11 cellular contexts compared by ENCODE assay signal in the genomic region with DNA sequence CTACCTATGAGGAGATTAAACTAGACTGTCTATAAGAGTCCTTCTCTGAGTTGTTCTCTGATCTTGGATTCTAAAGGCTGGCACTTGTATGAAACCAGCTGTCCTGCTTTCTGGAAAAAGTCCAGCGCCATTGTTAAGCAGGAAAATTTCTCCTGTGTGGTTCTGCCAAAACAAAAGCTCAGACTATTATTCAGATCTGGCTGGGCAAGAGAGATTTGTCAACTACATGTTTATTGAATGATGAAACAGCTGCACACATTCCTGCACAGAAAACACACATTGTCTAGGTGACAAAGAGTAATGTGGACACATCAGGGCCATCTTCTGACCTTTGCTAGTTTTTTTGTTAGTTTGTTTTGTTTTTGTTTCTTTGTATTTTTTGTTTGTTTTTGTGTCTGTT. TPM values are rescaled to one million over a fixed set of nuclear protein-coding genes. Genes with fewer than 3 reads are reported as not detected.
DNase-seq lines count a peak whose midpoint lies in the region; ATAC-seq and TF ChIP-seq lines count a peak whose summit lies in the region.
"Had no signal": no experiment of that assay in that cellular context is flagged by ENCODE, and none has a peak within 500 bp of the region (broad histone marks: within the 10 kb centered on the region; RNA-seq: fewer than 3 reads in every experiment).

No MANE protein-coding gene starts in this region.

- H4K8ac ChIP-seq in mesenchymal stem cell (ENCODE audit: low read length): no peak overlapping the region

- no peak overlapping the region for H2BK15ac ChIP-seq in mesenchymal stem cell (ENCODE audit: low read depth, poor library complexity, severe bottlenecking)

- H2AK5ac ChIP-seq in mesenchymal stem cell (ENCODE audit: low read length, severe bottlenecking): no peak overlapping the region

- H3K4me3 ChIP-seq in BJ (ENCODE audit: low read depth, low read length) (no peak overlapping the region), mesenchymal stem cell (ENCODE audit: insufficient read depth in 1 of 2, low read depth in 1 of 2, low read length in 2 of 2) (no peak overlapping the region)
- H3K4me3 ChIP-seq: gastrocnemius medialis had no signal

- H3K36me3 ChIP-seq in BJ (ENCODE audit: control insufficient read depth, insufficient read depth, low read length) (no peaks in the 10 kb centered on the region), mesenchymal stem cell (ENCODE audit: control insufficient read depth in 1 of 2, insufficient read depth in 2 of 2, low read depth in 1 of 2, low read length in 2 of 2) (no peaks in the 10 kb centered on the region)
- H3K36me3 ChIP-seq: gastrocnemius medialis had no signal

- ATAC-seq in GM18873 (IDR thresholded peaks at IDR 0.05; ENCODE audit: low FRiP score, unreplicated experiment) (no peak), HG02973 (IDR thresholded peaks at IDR 0.05; ENCODE audit: unreplicated experiment) (no peak), GM21576 (IDR thresholded peaks at IDR 0.05; ENCODE audit: unreplicated experiment) (no peak)

- DNase-seq in BJ (ENCODE audit: low read depth) (peak; percentile 6), M059J (ENCODE audit: low read depth) (peak; percentile 57), dermis microvascular lymphatic vessel endothelial cell (ENCODE audit: low read depth in 2 of 2) (peak; percentile 88 to 90), mesenchymal stem cell (no peak), HEK293T (ENCODE audit: extremely low spot score) (no peak)
- DNase-seq: gastrocnemius medialis, NCI-H1436 treated with DMSO at 0.1 percent for 48 hours had no signal

- H2BK120ac ChIP-seq in mesenchymal stem cell (ENCODE audit: low read depth, low read length): no peak overlapping the region

- no peak overlapping the region for H2BK12ac ChIP-seq in mesenchymal stem cell (ENCODE audit: low read length in 2 of 2)

- no peak overlapping the region for H3K27ac ChIP-seq in mesenchymal stem cell (ENCODE audit: low read length, poor library complexity, severe bottlenecking)
- H3K27ac ChIP-seq: gastrocnemius medialis had no signal

- H4K91ac ChIP-seq in mesenchymal stem cell (ENCODE audit: low read length): no peak overlapping the region

- peak overlapping the region; percentile 33 for H3K9ac ChIP-seq in mesenchymal stem cell (ENCODE audit: low read length)

- 100% methylated on average over 1 of the region's 1 CpG for WGBS in mesenchymal stem cell

- H3K9me3 ChIP-seq in mesenchymal stem cell (ENCODE audit: control insufficient read depth, low read length): no peaks in the 10 kb centered on the region
- H3K9me3 ChIP-seq: gastrocnemius medialis had no signal

- H3K23ac ChIP-seq in mesenchymal stem cell (ENCODE audit: low read length in 2 of 2): no peak overlapping the region

- no peak overlapping the region for H3K14ac ChIP-seq in mesenchymal stem cell (ENCODE audit: low read length in 2 of 2)

- no peak overlapping the region for H3K18ac ChIP-seq in mesenchymal stem cell (ENCODE audit: low read depth in 1 of 2, low read length in 2 of 2)

- no peak overlapping the region for H2AFZ ChIP-seq in mesenchymal stem cell (ENCODE audit: low read depth, low read length)

- POLR2A ChIA-PET in BJ (lab: Charles Lee): no interaction called here
- POLR2A ChIA-PET in HEK293T (lab: Yijun Ruan, JAX): no interaction called here

- no peak for TF ChIP-seq CTCF in BJ (IDR thresholded peaks at IDR 0.05; ENCODE audit: insufficient read depth, low read depth, low read length)

- no peaks in the 10 kb centered on the region for H3K27me3 ChIP-seq in BJ (ENCODE audit: control insufficient read depth, insufficient read depth, low read length)
- H3K27me3 ChIP-seq in mesenchymal stem cell (ENCODE audit: control insufficient read depth in 1 of 2, insufficient read depth in 1 of 2, low read length in 2 of 2): peaks cover 3 to 7% of the 10 kb centered on the region in 2 experiments
- H3K27me3 ChIP-seq: gastrocnemius medialis had no signal

- no peak overlapping the region for H3K4ac ChIP-seq in mesenchymal stem cell (ENCODE audit: low read depth in 1 of 2, low read length in 2 of 2)

- H3K4me1 ChIP-seq in mesenchymal stem cell (ENCODE audit: control insufficient read depth, insufficient read depth, low read depth, low read length): no peaks in the 10 kb centered on the region

- no peak overlapping the region for H3K4me2 ChIP-seq in mesenchymal stem cell (ENCODE audit: low read length, poor library complexity, severe bottlenecking)

- no peak overlapping the region for H2BK5ac ChIP-seq in mesenchymal stem cell (ENCODE audit: low read depth, low read length, poor library complexity, severe bottlenecking)

- CTCF ChIA-PET in BJ (lab: Yijun Ruan, JAX) (interaction anchor here (1.3 to 16.4 kb wide), 3 partner anchors 51 to 89 kb away, joined by 4 to 178 read pairs (median 134); no protein-coding TSS in a partner anchor), HEK293T (lab: Yijun Ruan, JAX) (no interaction called here)

- no peaks in the 10 kb centered on the region for H3K79me1 ChIP-seq in mesenchymal stem cell (replicated peaks; ENCODE audit: low read length, poor library complexity, severe bottlenecking)

TF ChIP-seq in HEK293T, 16 proteins besides CTCF, POLR2A, EP300 and RAD21:
- TF ChIP-seq ELF4 (IDR thresholded peaks at IDR 0.05) (no peak), FOXM1 (IDR thresholded peaks at IDR 0.05; ENCODE audit: borderline replicate concordance) (no peak), SUZ12 (IDR thresholded peaks at IDR 0.05) (no peak), L3MBTL2 (conservative IDR thresholded peaks at IDR 0.05) (no peak), FOXA1 (IDR thresholded peaks at IDR 0.05) (no peak), TARDBP (IDR thresholded peaks at IDR 0.05) (no peak), ZNF384 (IDR thresholded peaks at IDR 0.05) (no peak), HDGF (IDR thresholded peaks at IDR 0.05; ENCODE audit: borderline replicate concordance) (no peak), LEF1 (IDR thresholded peaks at IDR 0.05; ENCODE audit: borderline replicate concordance) (no peak), NFRKB (IDR thresholded peaks at IDR 0.05) (no peak), CTBP1 (IDR thresholded peaks at IDR 0.05; ENCODE audit: borderline replicate concordance) (no peak), ARNT (IDR thresholded peaks at IDR 0.05) (no peak), BHLHE40 (IDR thresholded peaks at IDR 0.05; ENCODE audit: borderline replicate concordance) (no peak), SP1 (IDR thresholded peaks at IDR 0.05) (no peak)
- TF ChIP-seq, protein P1, sequence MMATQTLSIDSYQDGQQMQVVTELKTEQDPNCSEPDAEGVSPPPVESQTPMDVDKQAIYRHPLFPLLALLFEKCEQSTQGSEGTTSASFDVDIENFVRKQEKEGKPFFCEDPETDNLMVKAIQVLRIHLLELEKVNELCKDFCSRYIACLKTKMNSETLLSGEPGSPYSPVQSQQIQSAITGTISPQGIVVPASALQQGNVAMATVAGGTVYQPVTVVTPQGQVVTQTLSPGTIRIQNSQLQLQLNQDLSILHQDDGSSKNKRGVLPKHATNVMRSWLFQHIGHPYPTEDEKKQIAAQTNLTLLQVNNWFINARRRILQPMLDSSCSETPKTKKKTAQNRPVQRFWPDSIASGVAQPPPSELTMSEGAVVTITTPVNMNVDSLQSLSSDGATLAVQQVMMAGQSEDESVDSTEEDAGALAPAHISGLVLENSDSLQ (IDR thresholded peaks at IDR 0.05): no peak

RNA-seq across cellular contexts. Expression of a gene that starts 29.9 kb away (rescaled TPM):
- polyA plus RNA-seq in BJ (2011; rRNA removed): 0.37 and 0.42 TPM in 2 replicates
- polyA minus RNA-seq in BJ (2011; rRNA and poly(A)+ RNA removed): 0.46 and 0.62 TPM in 2 replicates
- total RNA-seq in M059J (2014; rRNA removed; shearing (Covaris generic)): 0.52 and 1.9 TPM in 2 replicates
- not detected in 2 replicates for total RNA-seq in dermis microvascular lymphatic vessel endothelial cell
- polyA plus RNA-seq in mesenchymal stem cell (2013, experiment 1 of 2): 2.8 TPM
- polyA plus RNA-seq in mesenchymal stem cell (2013, experiment 2 of 2): 3.4 TPM
- total RNA-seq: activated CD8-positive, alpha-beta memory T cell treated with anti-CD3 and anti-CD28 coated beads for 36 hours had no signal

Comparison
In these comparisons a context has a peak if more than half of its experiments do, and no peak if none do; other contexts are left out.
1. DNase-seq: peak in BJ (single experiment), M059J (single experiment) and dermis microvascular lymphatic vessel endothelial cell (2 of 2); none in mesenchymal stem cell (single experiment) and HEK293T (single experiment).